ENCODE assay signal across 15 cellular contexts in genomic region chr7:130393799-130394411, GRCh38. TPM values are rescaled to one million over a fixed set of nuclear protein-coding genes. Genes with fewer than 3 reads are reported as not detected.
DNase-seq lines count a peak whose midpoint lies in the region; ATAC-seq, FAIRE-seq and TF ChIP-seq lines count a peak whose summit lies in the region.
"Had no signal": no experiment of that assay in that cellular context is flagged by ENCODE, and none has a peak within 500 bp of the region (broad histone marks: within the 10 kb centered on the region; RNA-seq: fewer than 3 reads in every experiment).

No MANE protein-coding gene starts in this region.

- no peak for TF ChIP-seq POLR2A in GM12891 (IDR thresholded peaks at IDR 0.05; ENCODE audit: low read depth, low read length)

- H3K27me3 Mint-ChIP-seq in activated T-helper 2 cell treated with anti-CD3 and anti-CD28 coated beads, Interferon-gamma antibody, Interleukin-2, Interleukin-4, amounts not matched to agents 10 μg/mL and 5 μg/mL and 100 μg/mL, durations not matched to agents 14 hours and 24 hours and 36 hours (ENCODE audit: low read depth), result no peaks in the 10 kb centered on the region
- H3K27me3 Mint-ChIP-seq in naive thymus-derived CD4-positive, alpha-beta T cell, result no peaks in the 10 kb centered on the region
- H3K27me3 Mint-ChIP-seq: memory B cell had no signal

- no peaks in the 10 kb centered on the region for H3K9me3 ChIP-seq in naive thymus-derived CD4-positive, alpha-beta T cell (ENCODE audit: control insufficient read depth in 2 of 3, low read length in 3 of 3)
- H3K9me3 ChIP-seq: esophagus squamous epithelium had no signal

- peak; percentile 69 for DNase-seq in CD1c-positive myeloid dendritic cell (ENCODE audit: extremely low spot score)
- DNase-seq in GM12891 (ENCODE audit: insufficient read length, low spot score), result no peak
- no peak for DNase-seq in activated T-helper 2 cell treated with anti-CD3 and anti-CD28 coated beads, Interferon-gamma antibody, Interleukin-2, Interleukin-4, amounts not matched to agents 10 μg/mL and 5 μg/mL and 100 μg/mL, durations not matched to agents 14 hours and 24 hours and 36 hours (ENCODE audit: low spot score)
- no peak for DNase-seq in naive thymus-derived CD4-positive, alpha-beta T cell
- DNase-seq in pons (ENCODE audit: low spot score), result no peak
- DNase-seq in kidney tubule cell (ENCODE audit: low spot score), result no peak
- DNase-seq in NCI-H1694 treated with DMSO at 0.1 percent for 48 hours (lab: John Stamatoyannopoulos, UW), result no peak
- DNase-seq: Calu3, esophagus squamous epithelium, NCI-H2081, substantia nigra had no signal

- peaks cover 0 to 14% of the 10 kb centered on the region in 2 donors for H3K4me1 ChIP-seq in naive thymus-derived CD4-positive, alpha-beta T cell (ENCODE audit: control insufficient read depth in 2 of 2, insufficient read depth in 2 of 2, low read length in 2 of 2)
- H3K4me1 ChIP-seq: esophagus squamous epithelium had no signal

- peak; percentile 14 for ATAC-seq in naive thymus-derived CD4-positive, alpha-beta T cell
- no peak for ATAC-seq in HG03280 (IDR thresholded peaks at IDR 0.05; ENCODE audit: unreplicated experiment)

- peak overlapping the region; percentile 49 for H3K27ac ChIP-seq in naive thymus-derived CD4-positive, alpha-beta T cell (ENCODE audit: low read depth, low read length)
- H3K27ac ChIP-seq: esophagus squamous epithelium had no signal

- H3K36me3 ChIP-seq in naive thymus-derived CD4-positive, alpha-beta T cell (ENCODE audit: control insufficient read depth in 2 of 3, insufficient read depth in 3 of 3, low read length in 3 of 3), result peaks cover 0 to 3% (median 0%) of the 10 kb centered on the region in 3 experiments

- peak overlapping the region; percentile 47 for H3K4me3 Mint-ChIP-seq in activated T-helper 2 cell treated with anti-CD3 and anti-CD28 coated beads, Interferon-gamma antibody, Interleukin-2, Interleukin-4, amounts not matched to agents 10 μg/mL and 5 μg/mL and 100 μg/mL, durations not matched to agents 14 hours and 24 hours and 36 hours (ENCODE audit: low read depth)
- peak overlapping the region; percentile 69 to 86 (median 78) for H3K4me3 Mint-ChIP-seq in naive thymus-derived CD4-positive, alpha-beta T cell
- H3K4me3 Mint-ChIP-seq: memory B cell had no signal

- H3K9me3 Mint-ChIP-seq in activated T-helper 2 cell treated with anti-CD3 and anti-CD28 coated beads, Interferon-gamma antibody, Interleukin-2, Interleukin-4, amounts not matched to agents 10 μg/mL and 5 μg/mL and 100 μg/mL, durations not matched to agents 14 hours and 24 hours and 36 hours, result no peaks in the 10 kb centered on the region
- no peaks in the 10 kb centered on the region for H3K9me3 Mint-ChIP-seq in naive thymus-derived CD4-positive, alpha-beta T cell
- H3K9me3 Mint-ChIP-seq: memory B cell had no signal

- CTCF ChIA-PET in naive thymus-derived CD4-positive, alpha-beta T cell (lab: Charles Lee), result interaction anchor here (0.8 to 1.2 kb wide), 7 partner anchors 9 to 157 kb away, joined by 3 to 5 read pairs (median 3); no protein-coding TSS in a partner anchor

- POLR2A ChIA-PET in naive thymus-derived CD4-positive, alpha-beta T cell (lab: Charles Lee), result interaction anchor here (0.6 to 1.3 kb wide), 14 partner anchors 14 to 959 kb away, joined by 3 to 14 read pairs (median 4); partner anchors contain the start of genes CEP41 and STRIP2

- H3K36me3 Mint-ChIP-seq in activated T-helper 2 cell treated with anti-CD3 and anti-CD28 coated beads, Interferon-gamma antibody, Interleukin-2, Interleukin-4, amounts not matched to agents 10 μg/mL and 5 μg/mL and 100 μg/mL, durations not matched to agents 14 hours and 24 hours and 36 hours (ENCODE audit: low read depth), result peaks cover 22% of the 10 kb centered on the region
- peaks cover 0 to 18% (median 9%) of the 10 kb centered on the region in 5 donors for H3K36me3 Mint-ChIP-seq in naive thymus-derived CD4-positive, alpha-beta T cell

- no peaks in the 10 kb centered on the region for H3K27me3 ChIP-seq in naive thymus-derived CD4-positive, alpha-beta T cell (ENCODE audit: control insufficient read depth in 2 of 2, insufficient read depth in 2 of 2, low read length in 2 of 2)
- H3K27me3 ChIP-seq: esophagus squamous epithelium had no signal

- intact Hi-C loops in activated T-helper 2 cell treated with anti-CD3 and anti-CD28 coated beads, Interferon-gamma antibody, Interleukin-2, Interleukin-4, amounts not matched to agents 10 μg/mL and 5 μg/mL and 100 μg/mL, durations not matched to agents 14 hours and 24 hours and 36 hours (cut with micrococcal nuclease), result no loop called here
- intact Hi-C loops in naive thymus-derived CD4-positive, alpha-beta T cell (cut with micrococcal nuclease), result loop anchor here in 1 of 2 donors (1.0 to 5.0 kb wide), 8 partner anchors 25 to 187 kb away; partner anchors contain the start of genes CEP41, SSMEM1 and TMEM209

- peak overlapping the region; percentile 66 for H3K27ac Mint-ChIP-seq in activated T-helper 2 cell treated with anti-CD3 and anti-CD28 coated beads, Interferon-gamma antibody, Interleukin-2, Interleukin-4, amounts not matched to agents 10 μg/mL and 5 μg/mL and 100 μg/mL, durations not matched to agents 14 hours and 24 hours and 36 hours
- H3K27ac Mint-ChIP-seq in naive thymus-derived CD4-positive, alpha-beta T cell, result peak overlapping the region; percentile 64 to 93 (median 88)
- H3K27ac Mint-ChIP-seq: memory B cell had no signal

- H3K4me3 ChIP-seq in naive thymus-derived CD4-positive, alpha-beta T cell (ENCODE audit: low read length), result peak overlapping the region; percentile 1
- H3K4me3 ChIP-seq: esophagus squamous epithelium had no signal

- H3K4me1 Mint-ChIP-seq in activated T-helper 2 cell treated with anti-CD3 and anti-CD28 coated beads, Interferon-gamma antibody, Interleukin-2, Interleukin-4, amounts not matched to agents 10 μg/mL and 5 μg/mL and 100 μg/mL, durations not matched to agents 14 hours and 24 hours and 36 hours (ENCODE audit: low read depth), result peaks cover 28% of the 10 kb centered on the region
- H3K4me1 Mint-ChIP-seq in naive thymus-derived CD4-positive, alpha-beta T cell, result peaks cover 20 to 38% (median 34%) of the 10 kb centered on the region in 7 donors

- peak; percentile 71 for FAIRE-seq in GM12891 (lab: Jason Lieb, UNC)
- FAIRE-seq: H54 had no signal

TF ChIP-seq in GM12891, 5 proteins besides CTCF, POLR2A, EP300 and RAD21:
- no peak for TF ChIP-seq PAX5 (IDR thresholded peaks at IDR 0.05; ENCODE audit: insufficient read depth, low read length, severe bottlenecking)
- TF ChIP-seq POU2F2 (IDR thresholded peaks at IDR 0.05; ENCODE audit: low read depth, low read length), result no peak
- TF ChIP-seq SPI1 (IDR thresholded peaks at IDR 0.05; ENCODE audit: low read depth, low read length), result peak; percentile 80
- no peak for TF ChIP-seq POLR2AphosphoS5 (IDR thresholded peaks at IDR 0.05; ENCODE audit: low read depth, low read length)
- no peak for TF ChIP-seq TAF1 (IDR thresholded peaks at IDR 0.05; ENCODE audit: low read depth, low read length)

RNA-seq across cellular contexts. Expression of gene CPA1, which starts 13.6 kb away (rescaled TPM):
- polyA plus RNA-seq in GM12891 (2012; ENCODE audit: low read depth, missing spikeins), result not detected
- total RNA-seq in activated T-helper 2 cell treated with anti-CD3 and anti-CD28 coated beads, Interferon-gamma antibody, Interleukin-2, Interleukin-4, amounts not matched to agents 10 μg/mL and 5 μg/mL and 100 μg/mL, durations not matched to agents 14 hours and 24 hours and 36 hours, result not detected in 2 replicates
- not detected for total RNA-seq in naive thymus-derived CD4-positive, alpha-beta T cell
- polyA plus RNA-seq in naive thymus-derived CD4-positive, alpha-beta T cell, result not detected
- total RNA-seq: Calu3; esophagus squamous epithelium; T-helper 1 cell treated with Interleukin-12 subunit alpha and Interleukin-12 subunit beta and Interleukin-4 antibody, amounts not matched to agents 30 ng/mL and 1 ng/mL, for 36 hours had no signal

RNA-seq across cellular contexts. Expression of gene CEP41, which starts 46.9 kb away (rescaled TPM):
- polyA plus RNA-seq in GM12891 (2012; ENCODE audit: low read depth, missing spikeins), result 7.8 TPM
- 15.9 and 21.2 TPM in 2 replicates for total RNA-seq in activated T-helper 2 cell treated with anti-CD3 and anti-CD28 coated beads, Interferon-gamma antibody, Interleukin-2, Interleukin-4, amounts not matched to agents 10 μg/mL and 5 μg/mL and 100 μg/mL, durations not matched to agents 14 hours and 24 hours and 36 hours
- total RNA-seq in naive thymus-derived CD4-positive, alpha-beta T cell, result 10 to 100 TPM in 3 of 5 experiments, 1 to 10 TPM in 2; 6.9 to 16.0 (median 12.6) TPM
- 10 to 100 TPM; 26.4 to 29.6 TPM for polyA plus RNA-seq in naive thymus-derived CD4-positive, alpha-beta T cell

RNA-seq across cellular contexts. Expression of gene CPA5, which starts 49.3 kb away (rescaled TPM):
- polyA plus RNA-seq in GM12891 (2012; ENCODE audit: low read depth, missing spikeins), result 2.0 TPM
- total RNA-seq in activated T-helper 2 cell treated with anti-CD3 and anti-CD28 coated beads, Interferon-gamma antibody, Interleukin-2, Interleukin-4, amounts not matched to agents 10 μg/mL and 5 μg/mL and 100 μg/mL, durations not matched to agents 14 hours and 24 hours and 36 hours, result 0.66 and 2.2 TPM in 2 replicates
- 1 to 10 TPM in 2 of 5 experiments, under 1 TPM in 1, not detected in 2; 0.77 to 5.2 (median 1.0) TPM for total RNA-seq in naive thymus-derived CD4-positive, alpha-beta T cell
- 1 to 10 TPM; 3.9 to 7.9 TPM for polyA plus RNA-seq in naive thymus-derived CD4-positive, alpha-beta T cell
- total RNA-seq: Calu3, esophagus squamous epithelium had no signal
